8 cellular contexts compared by ENCODE assay signal in the genomic region with DNA sequence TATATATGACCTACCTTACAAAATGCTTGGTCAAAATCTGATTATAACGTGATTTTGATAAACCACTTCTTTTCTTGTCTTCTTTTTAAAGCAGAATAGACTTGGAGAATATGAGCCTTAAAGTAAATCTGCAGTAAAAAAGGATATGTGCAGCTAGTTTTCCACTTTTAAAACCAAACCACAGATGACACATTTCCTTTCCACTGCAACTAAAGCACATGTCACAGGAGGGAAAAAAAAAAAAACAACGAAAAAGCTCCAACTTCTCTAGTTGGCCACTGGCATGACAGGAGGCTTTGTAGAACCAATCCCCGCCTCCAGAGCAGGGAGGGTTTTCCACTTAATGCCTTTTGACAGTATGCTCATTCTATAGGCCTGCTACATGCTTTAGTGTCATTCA. TPM values are rescaled to one million over a fixed set of nuclear protein-coding genes. Genes with fewer than 3 reads are reported as not detected.
A peak's percentile ranks its signal among the peaks of the same experiment; 100 is the strongest.
DNase-seq lines count a peak whose midpoint lies in the region; ATAC-seq and TF ChIP-seq lines count a peak whose summit lies in the region.

EVI2A (minus strand) TSS at position 142 of the 400 bp plus-strand sequence. CDS start 2,609 bp downstream, outside the sequence.

- peaks cover 4% of the 10 kb centered on the region for H3K36me3 Mint-ChIP-seq in activated T-cell treated with anti-CD3 and anti-CD28 coated beads, Interleukin-2, amount 50 U/mL, for 4 hours (ENCODE audit: insufficient read depth)

- H3K27me3 Mint-ChIP-seq in activated T-cell treated with anti-CD3 and anti-CD28 coated beads, Interleukin-2, amount 50 U/mL, for 4 hours (ENCODE audit: low read depth), result no peaks in the 10 kb centered on the region

- H3K36me3 ChIP-seq in H7 (replicated peaks; ENCODE audit: control insufficient read depth, insufficient read depth, low read length), result no peaks in the 10 kb centered on the region

- peak within 1 kb of the TSS; percentile 75 for H3K4me3 Mint-ChIP-seq in activated T-cell treated with anti-CD3 and anti-CD28 coated beads, Interleukin-2, amount 50 U/mL, for 4 hours

- ATAC-seq in GM18867 (IDR thresholded peaks at IDR 0.05; ENCODE audit: unreplicated experiment) (peak; percentile 39), GM21723 (IDR thresholded peaks at IDR 0.05; ENCODE audit: unreplicated experiment) (no peak)
- ATAC-seq in activated T-cell treated with anti-CD3 and anti-CD28 coated beads, Interleukin-2, amount 50 U/mL, for 4 hours, result peak; percentile 89 to 91

- H3K9me3 Mint-ChIP-seq in activated T-cell treated with anti-CD3 and anti-CD28 coated beads, Interleukin-2, amount 50 U/mL, for 4 hours, result no peaks in the 10 kb centered on the region

- TF ChIP-seq CTCF in foreskin fibroblast (IDR thresholded peaks at IDR 0.05; ENCODE audit: low read depth, low read length), result no peak

- H3K4me3 ChIP-seq in foreskin fibroblast (ENCODE audit: low read depth in 1 of 2, low read length in 2 of 2) (peak within 1 kb of the TSS in 1 of 2 donors; percentile 13), skeletal muscle cell (ENCODE audit: low read depth, low read length) (no peak within 1 kb of the TSS), H7 (ENCODE audit: insufficient read depth, low read depth, low read length) (no peak within 1 kb of the TSS)

- no peaks in the 10 kb centered on the region for H3K27me3 ChIP-seq in H7 (ENCODE audit: control insufficient read depth, insufficient read depth, low read length)

- H3K4me1 Mint-ChIP-seq in activated T-cell treated with anti-CD3 and anti-CD28 coated beads, Interleukin-2, amount 50 U/mL, for 4 hours (ENCODE audit: low read depth), result peaks cover 32% of the 10 kb centered on the region

- peak; percentile 81 for DNase-seq in OCI-M1 (lab: John Stamatoyannopoulos, UW)
- DNase-seq in activated T-cell treated with anti-CD3 and anti-CD28 coated beads, Interleukin-2, amount 50 U/mL, for 4 hours, result peak; percentile 69
- peak; percentile 78 to 87 for DNase-seq in foreskin fibroblast
- DNase-seq in skeletal muscle cell (ENCODE audit: low read depth), result peak; percentile 50
- DNase-seq in NCI-H2107 (lab: John Stamatoyannopoulos, UW), result no peak
- no peak for DNase-seq in H7

RNA-seq across cellular contexts. Expression of gene EVI2A, which starts in this region (rescaled TPM):
- total RNA-seq in activated T-cell treated with anti-CD3 and anti-CD28 coated beads, Interleukin-2, amount 50 U/mL, for 4 hours, result 10 to 100 TPM; 18.4 to 25.1 (median 19.4) TPM
- not detected in 2 replicates for total RNA-seq in H7 (2014; rRNA removed; shearing (Covaris generic))

Comparison
In these comparisons a context has a peak if more than half of its experiments do, and no peak if none do; other contexts are left out.
1. RNA of gene EVI2A (total RNA-seq): 18.4 to 25.1 TPM in activated T-cell treated with anti-CD3 and anti-CD28 coated beads, Interleukin-2, amount 50 U/mL, for 4 hours; not detected in H7; every median in the first group is over 10 times any median in the second.
2. DNase-seq: peak in OCI-M1 (single experiment), activated T-cell treated with anti-CD3 and anti-CD28 coated beads, Interleukin-2, amount 50 U/mL, for 4 hours (single experiment), foreskin fibroblast (2 of 2) and skeletal muscle cell (single experiment); none in NCI-H2107 (single experiment) and H7 (single experiment).